ENCODE assay signal across 1 cellular context in the genomic region with DNA sequence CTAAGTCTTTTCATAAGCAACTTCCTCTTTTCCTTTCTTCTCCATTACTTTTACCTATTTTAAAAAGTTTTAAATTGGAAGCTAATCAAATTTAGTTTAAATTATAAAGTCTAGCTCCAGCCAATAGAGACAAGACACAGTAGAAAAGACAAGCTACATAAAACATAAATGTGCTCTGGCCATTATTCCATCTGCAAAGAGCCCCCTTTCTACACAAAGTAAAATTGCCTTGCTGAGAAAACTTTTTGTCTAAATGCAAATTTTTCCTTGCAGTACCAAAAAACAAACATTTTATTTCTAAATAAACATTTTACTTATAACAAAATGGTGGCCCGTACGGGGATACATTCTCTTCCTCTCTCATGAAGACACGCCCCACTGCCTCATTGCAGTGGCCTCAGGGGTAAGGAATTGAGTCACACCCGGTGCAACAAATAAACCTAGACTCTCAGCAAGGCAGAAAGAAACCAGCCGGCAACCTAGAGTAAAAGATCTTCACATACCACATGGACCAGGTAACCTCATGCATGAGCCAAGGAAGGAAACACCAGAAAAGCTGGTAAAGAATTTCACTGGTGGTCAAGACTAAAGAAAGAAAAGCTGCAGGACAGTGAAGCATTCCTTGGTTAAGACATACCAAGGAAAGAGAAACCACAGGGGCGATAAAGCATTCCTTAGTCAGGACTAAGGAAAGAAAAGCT.
TF ChIP-seq lines count a peak whose summit lies in the region.

No MANE protein-coding gene starts in this region.

TF ChIP-seq in IMR-90, 13 proteins besides CTCF, POLR2A, EP300 and RAD21 (continued from another document):
- no peak for TF ChIP-seq ELK1 (IDR thresholded peaks at IDR 0.05; ENCODE audit: borderline replicate concordance, low read depth, low read length)
- no peak for TF ChIP-seq SMC3 (IDR thresholded peaks at IDR 0.05; ENCODE audit: low read depth, low read length)
- no peak for TF ChIP-seq MAFK (IDR thresholded peaks at IDR 0.05; ENCODE audit: low read depth, low read length)
- TF ChIP-seq MXI1 (IDR thresholded peaks at IDR 0.05; ENCODE audit: borderline replicate concordance, low read depth, low read length), result no peak
- TF ChIP-seq BHLHE40 (IDR thresholded peaks at IDR 0.05; ENCODE audit: low read depth, low read length), result no peak
- no peak for TF ChIP-seq MAZ (IDR thresholded peaks at IDR 0.05; ENCODE audit: borderline replicate concordance, low read depth, low read length)
- TF ChIP-seq, protein P1, sequence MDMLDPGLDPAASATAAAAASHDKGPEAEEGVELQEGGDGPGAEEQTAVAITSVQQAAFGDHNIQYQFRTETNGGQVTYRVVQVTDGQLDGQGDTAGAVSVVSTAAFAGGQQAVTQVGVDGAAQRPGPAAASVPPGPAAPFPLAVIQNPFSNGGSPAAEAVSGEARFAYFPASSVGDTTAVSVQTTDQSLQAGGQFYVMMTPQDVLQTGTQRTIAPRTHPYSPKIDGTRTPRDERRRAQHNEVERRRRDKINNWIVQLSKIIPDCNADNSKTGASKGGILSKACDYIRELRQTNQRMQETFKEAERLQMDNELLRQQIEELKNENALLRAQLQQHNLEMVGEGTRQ (IDR thresholded peaks at IDR 0.05; ENCODE audit: low read depth, low read length), result no peak
- no peak for TF ChIP-seq NFE2L2 (IDR thresholded peaks at IDR 0.05; ENCODE audit: low read depth, low read length)
- no peak for TF ChIP-seq CEBPB (IDR thresholded peaks at IDR 0.05; ENCODE audit: low read depth, low read length)
TF ChIP-seq in IMR-90: peak in this region for 0.
